ENCODE assay signal across 8 cellular contexts in genomic region chr11:3959015-3959917, GRCh38.
DNase-seq lines count a peak whose midpoint lies in the region; ATAC-seq and TF ChIP-seq lines count a peak whose summit lies in the region.

No MANE protein-coding gene starts in this region.

- H3K27ac ChIP-seq in A673 (ENCODE audit: low read depth, low read length, poor library complexity, severe bottlenecking) (no peak overlapping the region), foreskin keratinocyte (no peak overlapping the region)

- peaks cover 5% of the 10 kb centered on the region for H3K4me1 ChIP-seq in A673 (ENCODE audit: insufficient read depth, low read length, poor library complexity, severe bottlenecking)
- peaks cover 35% of the 10 kb centered on the region for H3K4me1 ChIP-seq in foreskin keratinocyte

- no TSS peak for BruUV-seq in A673 (replicated peaks; lab: Mats Ljungman, UMichigan)

- DNase-seq in A673 (ENCODE audit: low spot score) (peak; percentile 40), NCI-H460 (ENCODE audit: extremely low read depth, low read depth) (peak; percentile 44), foreskin keratinocyte (peak; percentile 66 to 86), mucosa of gallbladder (ENCODE audit: low spot score) (no peak), NCI-H2107 treated with DMSO at 0.1 percent for 48 hours (lab: John Stamatoyannopoulos, UW; ENCODE audit: unreplicated experiment) (no peak), NCI-H524 (lab: John Stamatoyannopoulos, UW) (no peak), KBM-7 (no peak)

- POLR2A ChIA-PET in A673 (lab: Charles Lee; ENCODE audit: low non-redundant PET): no interaction called here

- no peaks in the 10 kb centered on the region for H3K27me3 ChIP-seq in A673 (replicated peaks; ENCODE audit: insufficient read depth, low read depth, low read length, poor library complexity)
- H3K27me3 ChIP-seq in foreskin keratinocyte: no peaks in the 10 kb centered on the region

- no peaks in the 10 kb centered on the region for H3K36me3 ChIP-seq in A673 (ENCODE audit: insufficient read depth, low read length, poor library complexity, severe bottlenecking)

- in situ Hi-C loops in KBM-7 (cut with MboI; ENCODE audit: low pct_unique_long_range_greater_than_20kb, low sequenced_read_pairs): no loop called here

- no peak overlapping the region for H3K4me3 ChIP-seq in A673 (ENCODE audit: low read depth, low read length, poor library complexity, severe bottlenecking)

- no peaks in the 10 kb centered on the region for H3K9me3 ChIP-seq in A673 (ENCODE audit: low read depth, low read length, poor library complexity, severe bottlenecking)

- intact Hi-C loops in A673 (cut with micrococcal nuclease; ENCODE audit: unreplicated experiment): no loop called here

- peak; percentile 64 for ATAC-seq in GM18520 (IDR thresholded peaks at IDR 0.05; ENCODE audit: unreplicated experiment)
- peak; percentile 92 for ATAC-seq in foreskin keratinocyte

- CTCF ChIA-PET in A673 (lab: Charles Lee): no interaction called here

- TF ChIP-seq CTCF in A673 (conservative IDR thresholded peaks at IDR 0.05; ENCODE audit: low read depth, low read length): peak; percentile 40; the same call in 1 of the 2 replicates
- TF ChIP-seq CTCF in foreskin keratinocyte (conservative IDR thresholded peaks at IDR 0.05): peak; percentile 57

Comparison
In these comparisons a context has a peak if more than half of its experiments do, and no peak if none do; other contexts are left out.
1. DNase-seq: peak in A673 (single experiment), NCI-H460 (single experiment) and foreskin keratinocyte (2 of 2); none in mucosa of gallbladder (single experiment), NCI-H2107 treated with DMSO at 0.1 percent for 48 hours (single experiment), NCI-H524 (0 of 2) and KBM-7 (single experiment).